ENCODE assay signal across 13 cellular contexts in the genomic region with DNA sequence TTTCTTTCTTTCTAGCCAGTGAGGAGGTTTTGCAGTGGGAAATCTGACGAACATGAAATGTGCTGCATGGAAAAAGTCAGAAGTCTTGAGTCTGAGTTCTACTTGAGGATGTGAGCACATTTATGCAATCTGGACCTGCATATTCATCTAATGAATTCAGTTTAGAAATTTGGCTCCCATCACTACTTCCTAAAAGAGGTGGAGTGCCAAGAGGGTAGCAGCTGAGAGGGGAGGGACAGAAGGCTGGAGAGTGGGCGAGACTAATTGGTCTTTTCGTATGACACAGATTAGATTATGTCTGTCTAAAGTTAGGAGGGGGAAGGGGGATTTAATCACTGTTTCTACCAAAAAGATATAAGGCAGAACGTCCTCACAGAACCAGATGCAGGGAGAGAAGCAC.
"Had no signal": no experiment of that assay in that cellular context is flagged by ENCODE, and none has a peak within 500 bp of the region (broad histone marks: within the 10 kb centered on the region; RNA-seq: fewer than 3 reads in every experiment).

No MANE protein-coding gene starts in this region.

- H3K27ac ChIP-seq: ovary, skin epidermis, thyroid gland had no signal

- H3K4me3 ChIP-seq: ovary, skin epidermis, thyroid gland had no signal

- H3K36me3 ChIP-seq: ovary, thyroid gland had no signal

- H3K27me3 ChIP-seq: ovary, thyroid gland had no signal

- H3K4me1 ChIP-seq: thyroid gland had no signal

- H3K9me3 ChIP-seq: ovary, thyroid gland had no signal

- DNase-seq: activated CD4-positive, alpha-beta T cell treated with anti-CD3 and anti-CD28 coated beads for 1 hour; activated CD4-positive, alpha-beta T cell treated with anti-CD3 and anti-CD28 coated beads, Interleukin-2, amount 50 U/mL, for 48 hours; activated gamma-delta T cell; activated T-cell treated with anti-CD3 and anti-CD28 coated beads, Interleukin-2, amount 50 U/mL, for 48 hours; immature natural killer cell; left cardiac atrium; nephron progenitor cell; ovary; stimulated activated CD4-positive, alpha-beta T cell treated with anti-CD3 and anti-CD28 coated beads, Interleukin-4, amount 100 ng/mL, for 4 hours; stimulated activated naive CD8-positive, alpha-beta T cell treated with anti-CD3 and anti-CD28 coated beads, Interleukin-15, amount 100 ng/mL, for 72 hours; T-helper 9 cell; thyroid gland had no signal
